Comparison of ENCODE assay signal across 15 cellular contexts in genomic region chr9:91301161-91301560, GRCh38.
DNase-seq lines count a peak whose midpoint lies in the region; TF ChIP-seq lines count a peak whose summit lies in the region.
"Had no signal": no experiment of that assay in that cellular context is flagged by ENCODE, and none has a peak within 500 bp of the region (broad histone marks: within the 10 kb centered on the region; RNA-seq: fewer than 3 reads in every experiment).

No MANE protein-coding gene starts in this region.

- H3K27me3 ChIP-seq in MG63 = no peaks in the 10 kb centered on the region
- H3K27me3 ChIP-seq in testis = no peaks in the 10 kb centered on the region

- H3K9me3 Mint-ChIP-seq in chondrocyte (ENCODE audit: low read depth) (no peaks in the 10 kb centered on the region), mesothelial cell of epicardium (no peaks in the 10 kb centered on the region)
- H3K9me3 Mint-ChIP-seq: activated naive CD4-positive, alpha-beta T cell treated with anti-CD3 and anti-CD28 coated beads, Interleukin-2, amount 50 U/mL, for 24 hours; GM23338 had no signal

- H3K4me1 ChIP-seq in testis = no peaks in the 10 kb centered on the region

- H3K9me3 ChIP-seq in MG63 (no peaks in the 10 kb centered on the region), testis (no peaks in the 10 kb centered on the region)

- 48 to 52% methylated on average over 5 of the region's 5 CpGs for WGBS in testis, 2 donors

- DNase-seq in MG63 (peak; percentile 17), chondrocyte (ENCODE audit: low spot score) (no peak), mesothelial cell of epicardium (ENCODE audit: low spot score in 2 of 2, unreplicated experiment in 2 of 2) (no peak), testis (no peak), midbrain (lab: John Stamatoyannopoulos, UW) (no peak), posterior cingulate gyrus (no peak), ureter (ENCODE audit: low spot score) (no peak)
- DNase-seq in activated CD8-positive, alpha-beta memory T cell treated with anti-CD3 and anti-CD28 coated beads, Interleukin-2, amount 50 U/mL, for 4 hours = no peak
- DNase-seq: activated CD4-positive, alpha-beta T cell treated with anti-CD3 and anti-CD28 coated beads for 36 hours; cerebellar nuclear complex; DMS79 treated with DMSO at 0.1 percent for 48 hours; MM.1S; NCI-H774 had no signal

- no peak for TF ChIP-seq POLR2A in testis (IDR thresholded peaks at IDR 0.05)

- H3K36me3 ChIP-seq in MG63 (no peaks in the 10 kb centered on the region; the same call in 1 of the 2 replicates), testis (ENCODE audit: low read depth, missing control alignments) (no peaks in the 10 kb centered on the region)

- no peaks in the 10 kb centered on the region for H3K27me3 Mint-ChIP-seq in chondrocyte (ENCODE audit: low read depth)
- H3K27me3 Mint-ChIP-seq in mesothelial cell of epicardium (ENCODE audit: low read depth) = no peaks in the 10 kb centered on the region
- H3K27me3 Mint-ChIP-seq: activated CD4-positive, alpha-beta T cell treated with anti-CD3 and anti-CD28 coated beads for 36 hours; activated naive CD4-positive, alpha-beta T cell treated with anti-CD3 and anti-CD28 coated beads, Interleukin-2, amount 50 U/mL, for 24 hours had no signal

- H3K27ac Mint-ChIP-seq in chondrocyte (ENCODE audit: unreplicated experiment) = peak overlapping the region; percentile 67
- H3K27ac Mint-ChIP-seq in mesothelial cell of epicardium = peak overlapping the region; percentile 80
- H3K27ac Mint-ChIP-seq: activated CD4-positive, alpha-beta T cell treated with anti-CD3 and anti-CD28 coated beads for 36 hours; activated naive CD4-positive, alpha-beta T cell treated with anti-CD3 and anti-CD28 coated beads, Interleukin-2, amount 50 U/mL, for 24 hours; GM23338 had no signal

- H3K4me1 Mint-ChIP-seq in chondrocyte (ENCODE audit: low read depth) (peaks cover 25% of the 10 kb centered on the region), mesothelial cell of epicardium (peaks cover 51% of the 10 kb centered on the region)
- H3K4me1 Mint-ChIP-seq: activated naive CD4-positive, alpha-beta T cell treated with anti-CD3 and anti-CD28 coated beads, Interleukin-2, amount 50 U/mL, for 24 hours had no signal

- intact Hi-C loops in testis (cut with DNase I; ENCODE audit: low total_unique reads) (no loop called here), posterior cingulate gyrus (cut with DNase I) (no loop called here)

- H3K4me3 Mint-ChIP-seq in chondrocyte (ENCODE audit: unreplicated experiment) (no peak overlapping the region), mesothelial cell of epicardium (no peak overlapping the region)
- H3K4me3 Mint-ChIP-seq: activated CD4-positive, alpha-beta T cell treated with anti-CD3 and anti-CD28 coated beads for 36 hours; activated naive CD4-positive, alpha-beta T cell treated with anti-CD3 and anti-CD28 coated beads, Interleukin-2, amount 50 U/mL, for 24 hours; GM23338 had no signal

- H3K4me3 ChIP-seq in MG63 (no peak overlapping the region), testis (no peak overlapping the region)
- H3K4me3 ChIP-seq: GM23338 had no signal

- H3K27ac ChIP-seq in testis = peak overlapping the region; percentile 40 to 62

- TF ChIP-seq CTCF in chondrocyte (IDR thresholded peaks at IDR 0.05) (no peak), mesothelial cell of epicardium (IDR thresholded peaks at IDR 0.05; ENCODE audit: unreplicated experiment) (no peak), testis (IDR thresholded peaks at IDR 0.05) (no peak)

- H3K36me3 Mint-ChIP-seq in chondrocyte (ENCODE audit: low read depth) (peaks cover 5% of the 10 kb centered on the region), mesothelial cell of epicardium (peaks cover 5% of the 10 kb centered on the region)
